In genomic region chr1:75449998-75450397, GRCh38 we compare ENCODE assay signal across 22 cellular contexts.
"Had no signal": no experiment of that assay in that cellular context is flagged by ENCODE, and none has a peak within 500 bp of the region (broad histone marks: within the 10 kb centered on the region; RNA-seq: fewer than 3 reads in every experiment).

No MANE protein-coding gene starts in this region.

- H3K4me2 ChIP-seq: KMS-11 had no signal

- H3K4me3 ChIP-seq: MG63 had no signal

- H3K27ac ChIP-seq: KMS-11, RWPE1 had no signal

- H3K9ac ChIP-seq: KMS-11 had no signal

- H3K27me3 ChIP-seq: MG63 had no signal

- ATAC-seq: HepG2 had no signal

- DNase-seq: IMR-90, Kasumi-1, MG63, NCI-H1092, NCI-H1105 treated with DMSO at 0.1 percent for 48 hours, NCI-H1417 treated with DMSO at 0.1 percent for 48 hours, NCI-H146, NCI-H1694 treated with DMSO at 0.1 percent for 48 hours, NCI-H1930, NCI-H2081, NCI-H2107, NCI-H2227 treated with DMSO at 0.1 percent for 48 hours, NCI-H446, NCI-H510A, NCI-H524 treated with DMSO at 0.1 percent for 48 hours, NCI-H69, NCI-H774, SHP77 had no signal

- H3K36me3 ChIP-seq: MG63 had no signal

- FAIRE-seq: HepG2, RCC 7860 had no signal
